Comparison of ENCODE assay signal across 23 cellular contexts in genomic region chr14:56194062-56194461, GRCh38.
DNase-seq lines count a peak whose midpoint lies in the region; ATAC-seq and TF ChIP-seq lines count a peak whose summit lies in the region.
"Had no signal": no experiment of that assay in that cellular context is flagged by ENCODE, and none has a peak within 500 bp of the region (broad histone marks: within the 10 kb centered on the region; RNA-seq: fewer than 3 reads in every experiment).

No MANE protein-coding gene starts in this region.

- WGBS in psoas muscle, 3 donors: 81 to 92% (median 88%) methylated on average over 6 of the region's 6 CpGs

- H3K27me3 ChIP-seq in Loucy (ENCODE audit: insufficient read depth, low read length, poor library complexity, severe bottlenecking): no peaks in the 10 kb centered on the region
- no peaks in the 10 kb centered on the region for H3K27me3 ChIP-seq in psoas muscle (ENCODE audit: insufficient read depth in 3 of 3, low read length in 2 of 3)
- H3K27me3 ChIP-seq: dorsolateral prefrontal cortex, suprapubic skin had no signal

- intact Hi-C loops in psoas muscle (cut with DNase I): no loop called here

- H3F3A ChIP-seq in Loucy (ENCODE audit: low read depth): peaks cover 18% of the 10 kb centered on the region

- H3K36me3 Mint-ChIP-seq in T-helper 2 cell treated with Interferon-gamma antibody and Interleukin-4, amounts not matched to agents 5 μg/mL and 100 μg/mL, for 36 hours (ENCODE audit: low read depth): no peaks in the 10 kb centered on the region
- H3K36me3 Mint-ChIP-seq in activated naive CD8-positive, alpha-beta T cell treated with anti-CD3 and anti-CD28 coated beads, Interleukin-2, amount 50 U/mL, for 24 hours (ENCODE audit: low read depth): no peaks in the 10 kb centered on the region
- no peaks in the 10 kb centered on the region for H3K36me3 Mint-ChIP-seq in osteocyte (ENCODE audit: unreplicated experiment)
- H3K36me3 Mint-ChIP-seq: natural killer cell, WTC11 had no signal

- no peaks in the 10 kb centered on the region for H3K9me3 ChIP-seq in Loucy (ENCODE audit: insufficient read depth, low read depth, low read length)
- H3K9me3 ChIP-seq in psoas muscle: no peaks in the 10 kb centered on the region
- H3K9me3 ChIP-seq: A549, Caco-2, suprapubic skin had no signal

- H3K4me1 Mint-ChIP-seq in T-helper 2 cell treated with Interferon-gamma antibody and Interleukin-4, amounts not matched to agents 5 μg/mL and 100 μg/mL, for 36 hours (ENCODE audit: low read depth): peaks cover 20% of the 10 kb centered on the region
- peaks cover 25% of the 10 kb centered on the region for H3K4me1 Mint-ChIP-seq in activated naive CD8-positive, alpha-beta T cell treated with anti-CD3 and anti-CD28 coated beads, Interleukin-2, amount 50 U/mL, for 24 hours
- peaks cover 30% of the 10 kb centered on the region for H3K4me1 Mint-ChIP-seq in osteocyte (ENCODE audit: unreplicated experiment)

- H3K79me2 ChIP-seq in Loucy (ENCODE audit: insufficient read depth, low read length): peaks cover 97% of the 10 kb centered on the region

- H3K27me3 Mint-ChIP-seq in T-helper 2 cell treated with Interferon-gamma antibody and Interleukin-4, amounts not matched to agents 5 μg/mL and 100 μg/mL, for 36 hours (ENCODE audit: low read depth): no peaks in the 10 kb centered on the region
- H3K27me3 Mint-ChIP-seq in activated naive CD8-positive, alpha-beta T cell treated with anti-CD3 and anti-CD28 coated beads, Interleukin-2, amount 50 U/mL, for 24 hours: no peaks in the 10 kb centered on the region
- no peaks in the 10 kb centered on the region for H3K27me3 Mint-ChIP-seq in osteocyte (ENCODE audit: unreplicated experiment)
- H3K27me3 Mint-ChIP-seq: B cell had no signal

- H3K4me3 ChIP-seq in Loucy (ENCODE audit: low read length, poor library complexity, severe bottlenecking) (peak overlapping the region; percentile 43), psoas muscle (no peak overlapping the region)
- H3K4me3 ChIP-seq: A549, dorsolateral prefrontal cortex, smooth muscle cell, suprapubic skin had no signal

- no peaks in the 10 kb centered on the region for H3K9me3 Mint-ChIP-seq in T-helper 2 cell treated with Interferon-gamma antibody and Interleukin-4, amounts not matched to agents 5 μg/mL and 100 μg/mL, for 36 hours
- no peaks in the 10 kb centered on the region for H3K9me3 Mint-ChIP-seq in activated naive CD8-positive, alpha-beta T cell treated with anti-CD3 and anti-CD28 coated beads, Interleukin-2, amount 50 U/mL, for 24 hours
- no peaks in the 10 kb centered on the region for H3K9me3 Mint-ChIP-seq in osteocyte (ENCODE audit: unreplicated experiment)
- H3K9me3 Mint-ChIP-seq: natural killer cell had no signal

- no peak overlapping the region for H2AFZ ChIP-seq in Loucy (ENCODE audit: low read length)

- H3K9me2 ChIP-seq in Loucy (replicated peaks; ENCODE audit: low read depth, low read length): no peaks in the 10 kb centered on the region

- no peak for DNase-seq in T-helper 2 cell treated with Interferon-gamma antibody and Interleukin-4, amounts not matched to agents 5 μg/mL and 100 μg/mL, for 36 hours (ENCODE audit: low spot score)
- DNase-seq in T-helper 2 cell (no peak), osteocyte (ENCODE audit: extremely low spot score, unreplicated experiment) (peak; percentile 49), psoas muscle (no peak)
- peak; percentile 15 for DNase-seq in activated naive CD8-positive, alpha-beta T cell treated with anti-CD3 and anti-CD28 coated beads, Interleukin-2, amount 50 U/mL, for 24 hours
- DNase-seq in stimulated activated CD4-positive, alpha-beta T cell treated with anti-CD3 and anti-CD28 coated beads, Interleukin-12 subunit alpha, Interleukin-12 subunit beta, amount 100 ng/mL, for 4 hours: no peak
- DNase-seq: activated CD8-positive, alpha-beta memory T cell treated with anti-CD3 and anti-CD28 coated beads for 24 hours; activated T-cell treated with anti-CD3 and anti-CD28 coated beads, Interleukin-2, amount 50 U/mL, for 1 hour; Caco-2; dorsolateral prefrontal cortex; natural killer cell; NCI-H1694; NCI-H526; retina; T-helper 9 cell had no signal

- peak overlapping the region; percentile 37 for H3K27ac Mint-ChIP-seq in T-helper 2 cell treated with Interferon-gamma antibody and Interleukin-4, amounts not matched to agents 5 μg/mL and 100 μg/mL, for 36 hours
- H3K27ac Mint-ChIP-seq in activated naive CD8-positive, alpha-beta T cell treated with anti-CD3 and anti-CD28 coated beads, Interleukin-2, amount 50 U/mL, for 24 hours: no peak overlapping the region
- H3K27ac Mint-ChIP-seq in osteocyte (ENCODE audit: unreplicated experiment): no peak overlapping the region
- H3K27ac Mint-ChIP-seq: B cell, WTC11 had no signal

- H4K20me1 ChIP-seq in Loucy (ENCODE audit: insufficient read depth, low read length, poor library complexity, severe bottlenecking): peaks cover 94% of the 10 kb centered on the region

- peak; percentile 25 for ATAC-seq in activated naive CD8-positive, alpha-beta T cell treated with anti-CD3 and anti-CD28 coated beads, Interleukin-2, amount 50 U/mL, for 24 hours
- ATAC-seq in psoas muscle: no peak
- ATAC-seq in HG03457 (IDR thresholded peaks at IDR 0.05; ENCODE audit: unreplicated experiment): no peak
- ATAC-seq: A549, WTC11 had no signal

- TF ChIP-seq CTCF in Loucy (conservative IDR thresholded peaks at IDR 0.05; ENCODE audit: low read length): no peak
- no peak for TF ChIP-seq CTCF in osteocyte (IDR thresholded peaks at IDR 0.05)
- no peak for TF ChIP-seq CTCF in psoas muscle (IDR thresholded peaks at IDR 0.05)

- no peak overlapping the region for H3K4me3 Mint-ChIP-seq in T-helper 2 cell treated with Interferon-gamma antibody and Interleukin-4, amounts not matched to agents 5 μg/mL and 100 μg/mL, for 36 hours
- no peak overlapping the region for H3K4me3 Mint-ChIP-seq in activated naive CD8-positive, alpha-beta T cell treated with anti-CD3 and anti-CD28 coated beads, Interleukin-2, amount 50 U/mL, for 24 hours
- H3K4me3 Mint-ChIP-seq in osteocyte (ENCODE audit: unreplicated experiment): no peak overlapping the region
- H3K4me3 Mint-ChIP-seq: B cell, natural killer cell, WTC11 had no signal

- H3K27ac ChIP-seq in psoas muscle: no peak overlapping the region
- H3K27ac ChIP-seq: A549, dorsolateral prefrontal cortex, RWPE1, suprapubic skin had no signal

- H3K36me3 ChIP-seq in Loucy (ENCODE audit: insufficient read depth, low read length): peaks cover 33% of the 10 kb centered on the region; the same call in 1 of the 2 replicates
- no peaks in the 10 kb centered on the region for H3K36me3 ChIP-seq in psoas muscle (ENCODE audit: insufficient read depth in 1 of 2, low read depth in 1 of 2)
- H3K36me3 ChIP-seq: suprapubic skin had no signal

- peaks cover 59% of the 10 kb centered on the region for H3K4me1 ChIP-seq in Loucy (ENCODE audit: insufficient read depth, low read length, poor library complexity, severe bottlenecking)
- H3K4me1 ChIP-seq in psoas muscle: peaks cover 16% of the 10 kb centered on the region
- H3K4me1 ChIP-seq: Caco-2 had no signal

- H3K9ac ChIP-seq in Loucy (ENCODE audit: low read depth, low read length, poor library complexity, severe bottlenecking): peak overlapping the region; percentile 53

- H3K4me2 ChIP-seq in Loucy (ENCODE audit: low read depth, low read length, poor library complexity, severe bottlenecking): peak overlapping the region; percentile 61
- H3K4me2 ChIP-seq: A549, smooth muscle cell had no signal

Comparison
In these comparisons a context has a peak if more than half of its experiments do, and no peak if none do; other contexts are left out.
1. DNase-seq: peak in activated naive CD8-positive, alpha-beta T cell treated with anti-CD3 and anti-CD28 coated beads, Interleukin-2, amount 50 U/mL, for 24 hours (single experiment) and osteocyte (single experiment); none in T-helper 2 cell treated with Interferon-gamma antibody and Interleukin-4, amounts not matched to agents 5 μg/mL and 100 μg/mL, for 36 hours (single experiment), T-helper 2 cell (0 of 5), psoas muscle (0 of 2) and stimulated activated CD4-positive, alpha-beta T cell treated with anti-CD3 and anti-CD28 coated beads, Interleukin-12 subunit alpha, Interleukin-12 subunit beta, amount 100 ng/mL, for 4 hours (single experiment).